In the genomic region with DNA sequence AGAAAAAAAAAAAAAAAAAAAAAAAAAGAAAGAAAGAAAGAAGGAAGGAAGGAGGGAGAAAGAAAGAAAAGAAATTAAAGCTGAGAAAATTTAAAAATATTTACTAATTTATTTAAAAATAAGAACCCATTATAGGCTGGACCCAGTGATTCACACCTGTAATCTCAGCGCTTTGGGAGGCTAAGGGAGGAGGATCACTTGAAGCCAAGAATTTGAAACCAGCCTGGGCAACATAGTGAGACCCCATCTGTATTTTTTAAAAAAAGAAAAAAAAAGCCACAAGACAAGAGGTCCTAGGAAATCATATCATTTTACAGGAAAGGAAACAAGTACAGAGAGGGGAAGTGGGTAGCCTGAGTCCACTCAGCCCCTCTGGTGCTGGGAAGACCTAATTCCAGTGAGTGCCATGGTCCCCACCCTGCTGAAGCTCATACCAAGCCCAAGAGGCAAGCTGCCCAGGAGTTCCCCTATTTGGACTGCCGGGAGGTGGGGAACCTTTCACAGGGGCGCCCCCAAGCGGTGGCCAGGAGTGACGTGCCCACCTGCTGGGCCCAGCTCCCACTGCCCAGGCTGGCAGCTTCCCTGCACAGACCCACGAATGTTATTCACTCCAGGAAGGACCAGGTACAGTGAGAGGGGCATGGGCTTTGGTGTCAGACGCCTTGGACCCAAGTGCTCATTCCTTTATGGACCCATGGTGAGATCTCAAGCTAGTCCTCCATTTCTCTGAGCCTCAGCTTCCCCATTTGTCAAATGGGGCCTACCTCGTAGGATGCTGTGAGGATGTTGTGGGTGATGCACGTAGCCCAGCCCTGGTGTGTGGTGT, we compare ENCODE assay signal across 8 cellular contexts.
DNase-seq lines count a peak whose midpoint lies in the region; ATAC-seq, FAIRE-seq and TF ChIP-seq lines count a peak whose summit lies in the region.

No MANE protein-coding gene starts in this region.

- H3K27me3 Mint-ChIP-seq in astrocyte (ENCODE audit: low read depth, unreplicated experiment), result no peaks in the 10 kb centered on the region

- ATAC-seq in HepG2, result peak; percentile 67
- no peak for ATAC-seq in GM19023 (IDR thresholded peaks at IDR 0.05; ENCODE audit: unreplicated experiment)

- intact Hi-C loops in HepG2 (cut with micrococcal nuclease; ENCODE audit: unreplicated experiment), result no loop called here

- no peak overlapping the region for H3K27ac Mint-ChIP-seq in astrocyte (ENCODE audit: unreplicated experiment)

- in situ Hi-C loops in HepG2 (cut with HindIII; ENCODE audit: extremely low pct_ligation_motif_present, low pct_unique_long_range_greater_than_20kb), result no loop called here

- POLR2A ChIA-PET in HepG2 (lab: Yijun Ruan, JAX), result no interaction called here

- H3K9me3 ChIP-seq in OCI-LY3 (ENCODE audit: insufficient read depth, low read length) (no peaks in the 10 kb centered on the region), astrocyte (ENCODE audit: insufficient read depth, low read depth, low read length) (no peaks in the 10 kb centered on the region), HepG2 (ENCODE audit: low read length) (no peaks in the 10 kb centered on the region), tibial nerve (no peaks in the 10 kb centered on the region), small intestine (ENCODE audit: control insufficient read depth, low read depth) (no peaks in the 10 kb centered on the region)

- 96% methylated on average over 4 of the region's 9 CpGs for WGBS in HepG2 (ENCODE audit: low lambda C conversion rate)
- WGBS in tibial nerve, 2 donors, result 44 to 52% methylated on average over 8 to 9 of the region's 9 CpGs
- 62 to 71% (median 67%) methylated on average over 9 of the region's 9 CpGs for WGBS in small intestine, 3 donors

- no peaks in the 10 kb centered on the region for H3K9me3 Mint-ChIP-seq in astrocyte (ENCODE audit: unreplicated experiment)

- TF ChIP-seq CTCF in OCI-LY3 (IDR thresholded peaks at IDR 0.05; ENCODE audit: low read depth, low read length) (peak; percentile 58), astrocyte (IDR thresholded peaks at IDR 0.05; ENCODE audit: insufficient read depth, low read depth, low read length) (peak; percentile 40), HepG2 (CRISPR knock-in tag; IDR thresholded peaks at IDR 0.05) (peak; percentile 69), tibial nerve (IDR thresholded peaks at IDR 0.05) (peak; percentile 12 to 48 (median 39))

- CTCF ChIA-PET in HepG2 (lab: Yijun Ruan, JAX; ENCODE audit: low intra/inter-chr PET ratio, low total read pairs), result no interaction called here

- peaks cover 11% of the 10 kb centered on the region for H3K4me1 ChIP-seq in OCI-LY3 (ENCODE audit: low read length)
- H3K4me1 ChIP-seq in astrocyte (ENCODE audit: insufficient read depth, low read length), result peaks cover 3% of the 10 kb centered on the region
- peaks cover under 1% of the 10 kb centered on the region; the same call in 1 of the 2 replicates for H3K4me1 ChIP-seq in HepG2 (ENCODE audit: insufficient read depth, low read length)
- peaks cover 0 to 47% (median 2%) of the 10 kb centered on the region in 4 donors for H3K4me1 ChIP-seq in tibial nerve
- no peaks in the 10 kb centered on the region for H3K4me1 ChIP-seq in small intestine (ENCODE audit: control insufficient read depth in 2 of 2, insufficient read depth in 1 of 2, low read depth in 1 of 2, low read length in 1 of 2)

- H3K4me3 Mint-ChIP-seq in astrocyte (ENCODE audit: unreplicated experiment), result no peak overlapping the region

- H2AFZ ChIP-seq in OCI-LY3 (ENCODE audit: low read depth, low read length), result no peak overlapping the region
- no peak overlapping the region for H2AFZ ChIP-seq in astrocyte (ENCODE audit: low read depth, low read length)
- H2AFZ ChIP-seq in HepG2 (ENCODE audit: low read length), result no peak overlapping the region

- H3K4me2 ChIP-seq in OCI-LY3 (ENCODE audit: low read length) (no peak overlapping the region), astrocyte (ENCODE audit: low read length) (no peak overlapping the region), HepG2 (ENCODE audit: low read depth, low read length) (no peak overlapping the region)

- peaks cover 20% of the 10 kb centered on the region for H3K36me3 Mint-ChIP-seq in astrocyte (ENCODE audit: low read depth, unreplicated experiment)

- peak; percentile 37; the same call in 1 of the 2 replicates for TF ChIP-seq RAD21 in HepG2 (CRISPR knock-in tag; IDR thresholded peaks at IDR 0.05)

- peaks cover 11% of the 10 kb centered on the region for H3K4me1 Mint-ChIP-seq in astrocyte (ENCODE audit: low read depth, unreplicated experiment)

- no TSS peak for BruUV-seq in HepG2 (replicated peaks; lab: Mats Ljungman, UMichigan)

- H3K27ac ChIP-seq in OCI-LY3 (ENCODE audit: low read length) (no peak overlapping the region), astrocyte (ENCODE audit: low read depth, low read length) (no peak overlapping the region), HepG2 (ENCODE audit: extremely low read length, insufficient read depth, low read length) (no peak overlapping the region), tibial nerve (peak overlapping the region in 2 of 4 donors; percentile 8 to 50), small intestine (ENCODE audit: low read depth in 1 of 2, low read length in 1 of 2) (no peak overlapping the region)

- TF ChIP-seq POLR2A in GM12891 (IDR thresholded peaks at IDR 0.05; ENCODE audit: low read depth, low read length), result no peak
- TF ChIP-seq POLR2A in HepG2 (IDR thresholded peaks at IDR 0.05; ENCODE audit: insufficient read depth in 1 of 2, low read depth in 2 of 2, low read length in 2 of 2), result no peak
- TF ChIP-seq POLR2A in tibial nerve (IDR thresholded peaks at IDR 0.05), result no peak

- FAIRE-seq in GM12891 (lab: Jason Lieb, UNC) (peak; percentile 81), astrocyte (lab: Jason Lieb, UNC) (no peak), HepG2 (lab: Jason Lieb, UNC) (no peak), small intestine (lab: Jason Lieb, UNC) (no peak)

- DNase-seq in 8988T (peak; percentile 58), GM12891 (ENCODE audit: insufficient read length, low spot score) (peak; percentile 55), astrocyte (ENCODE audit: low read depth) (no peak), HepG2 (ENCODE audit: low spot score) (peak; percentile 31), tibial nerve (ENCODE audit: low spot score in 2 of 2) (no peak), small intestine (no peak)

- no peak for TF ChIP-seq EP300 in HepG2 (IDR thresholded peaks at IDR 0.05; ENCODE audit: low read depth in 2 of 2, low read length in 2 of 2)
- no peak for TF ChIP-seq EP300 in HepG2 (CRISPR knock-in tag; IDR thresholded peaks at IDR 0.05; ENCODE audit: borderline replicate concordance)
- TF ChIP-seq EP300 in tibial nerve (IDR thresholded peaks at IDR 0.05), result no peak

- H3K4me3 ChIP-seq in OCI-LY3 (ENCODE audit: low read length), result no peak overlapping the region
- no peak overlapping the region for H3K4me3 ChIP-seq in astrocyte (ENCODE audit: insufficient read depth, low read depth, low read length)
- H3K4me3 ChIP-seq in HepG2 (replicated peaks in 1 of 3; ENCODE audit: insufficient read depth in 1 of 3, low read depth in 2 of 3, low read length in 3 of 3), result no peak overlapping the region
- H3K4me3 ChIP-seq in tibial nerve, result no peak overlapping the region
- H3K4me3 ChIP-seq in small intestine (ENCODE audit: low read depth in 1 of 2, low read length in 2 of 2), result no peak overlapping the region

- H3K27me3 ChIP-seq in OCI-LY3 (ENCODE audit: low read depth, low read length), result no peaks in the 10 kb centered on the region
- H3K27me3 ChIP-seq in astrocyte (ENCODE audit: insufficient read depth, low read length), result no peaks in the 10 kb centered on the region
- H3K27me3 ChIP-seq in HepG2 (ENCODE audit: control insufficient read depth in 1 of 2, insufficient read depth in 2 of 2, low read length in 2 of 2), result no peaks in the 10 kb centered on the region
- no peaks in the 10 kb centered on the region for H3K27me3 ChIP-seq in tibial nerve
- no peaks in the 10 kb centered on the region for H3K27me3 ChIP-seq in small intestine (ENCODE audit: control insufficient read depth in 2 of 2, insufficient read depth in 2 of 2, low read length in 2 of 2)

- H4K20me1 ChIP-seq in OCI-LY3 (ENCODE audit: insufficient read depth, low read length), result no peaks in the 10 kb centered on the region
- H4K20me1 ChIP-seq in astrocyte (ENCODE audit: insufficient read depth, low read length), result peaks cover 84% of the 10 kb centered on the region
- peaks cover 25% of the 10 kb centered on the region; the same call in 1 of the 2 replicates for H4K20me1 ChIP-seq in HepG2 (ENCODE audit: insufficient read depth, low read length)

- no peaks in the 10 kb centered on the region for H3K36me3 ChIP-seq in OCI-LY3 (replicated peaks; ENCODE audit: low read depth, low read length)
- H3K36me3 ChIP-seq in astrocyte (ENCODE audit: insufficient read depth, low read length), result peaks cover 8% of the 10 kb centered on the region
- peaks cover 40 to 76% of the 10 kb centered on the region in 2 experiments for H3K36me3 ChIP-seq in HepG2 (replicated peaks in 1 of 2; ENCODE audit: control insufficient read depth in 1 of 2, insufficient read depth in 2 of 2, low read length in 2 of 2)
- H3K36me3 ChIP-seq in tibial nerve, result peaks cover 0 to 57% (median 3%) of the 10 kb centered on the region in 3 donors
- peaks cover 0 to 2% of the 10 kb centered on the region in 2 donors for H3K36me3 ChIP-seq in small intestine (ENCODE audit: control insufficient read depth in 2 of 2, insufficient read depth in 2 of 2, low read length in 2 of 2)

- no peaks in the 10 kb centered on the region for H3K79me2 ChIP-seq in OCI-LY3 (ENCODE audit: low read length)
- peaks cover 46% of the 10 kb centered on the region for H3K79me2 ChIP-seq in astrocyte (ENCODE audit: insufficient read depth, low read length)
- H3K79me2 ChIP-seq in HepG2 (ENCODE audit: insufficient read depth, low read length), result no peaks in the 10 kb centered on the region

- H3K9ac ChIP-seq in OCI-LY3 (ENCODE audit: low read length), result no peak overlapping the region
- H3K9ac ChIP-seq in astrocyte (ENCODE audit: low read length), result no peak overlapping the region
- H3K9ac ChIP-seq in HepG2 (ENCODE audit: insufficient read depth, low read depth, low read length), result no peak overlapping the region

TF ChIP-seq in GM12891, 5 proteins besides CTCF, POLR2A, EP300 and RAD21:
- TF ChIP-seq POU2F2 (IDR thresholded peaks at IDR 0.05; ENCODE audit: low read depth, low read length) (no peak), PAX5 (IDR thresholded peaks at IDR 0.05; ENCODE audit: insufficient read depth, low read length, severe bottlenecking) (no peak), SPI1 (IDR thresholded peaks at IDR 0.05; ENCODE audit: low read depth, low read length) (peak; percentile 73), TAF1 (IDR thresholded peaks at IDR 0.05; ENCODE audit: low read depth, low read length) (no peak)

TF ChIP-seq in HepG2, 621 proteins besides CTCF, POLR2A, EP300 and RAD21 (continues in another document):
- TF ChIP-seq ZNF329 (CRISPR knock-in tag; IDR thresholded peaks at IDR 0.05; ENCODE audit: low read depth) (no peak), HNRNPL (IDR thresholded peaks at IDR 0.05; ENCODE audit: low read depth, low read length) (0 out of 2 replicates have a peak, but pooled peaks have one; percentile 78), ZNF772 (CRISPR knock-in tag; IDR thresholded peaks at IDR 0.05) (no peak), ZNF598 (CRISPR knock-in tag; IDR thresholded peaks at IDR 0.05; ENCODE audit: borderline replicate concordance) (no peak)

Comparison
In these comparisons a context has a peak if more than half of its experiments do, and no peak if none do; other contexts are left out.
1. DNase-seq: peak in 8988T (single experiment), GM12891 (single experiment) and HepG2 (single experiment); none in astrocyte (single experiment), tibial nerve (0 of 2) and small intestine (single experiment).
2. Peak in every context shown above with its lines, with median percentiles within 50 percentile points of each other: CTCF ChIP-seq.